8 cellular contexts compared by ENCODE assay signal in genomic region chr19:53333466-53334449, GRCh38. TPM values are rescaled to one million over a fixed set of nuclear protein-coding genes. Genes with fewer than 3 reads are reported as not detected.
DNase-seq lines count a peak whose midpoint lies in the region; ATAC-seq and TF ChIP-seq lines count a peak whose summit lies in the region.

ZNF845 (plus strand) TSS chr19:53333749; CDS start chr19:53341308, 7,559 bp downstream.

- CTCF ChIA-PET in HEK293T (lab: Yijun Ruan, JAX) = no interaction called here

- TF ChIP-seq EP300 in ovary (IDR thresholded peaks at IDR 0.05) = no peak

- H3K36me3 ChIP-seq in ovary = no peaks in the 10 kb centered on the region
- no peaks in the 10 kb centered on the region for H3K36me3 ChIP-seq in thyroid gland

- H3K27ac ChIP-seq in ovary = peak within 1 kb of the TSS in 1 of 2 donors; percentile 68
- H3K27ac ChIP-seq in thyroid gland = peak within 1 kb of the TSS in 1 of 3 donors; percentile 56

- WGBS in ovary, 3 donors = 0 to 1% (median 0%) methylated on average over 61 of the region's 61 CpGs
- 0 to 1% methylated on average over 36 to 38 of the region's 61 CpGs for WGBS in thyroid gland, 2 donors

- TF ChIP-seq POLR2A in ovary (IDR thresholded peaks at IDR 0.05) = no peak
- peak in 1 of 2 donors; percentile 60 for TF ChIP-seq POLR2A in thyroid gland (IDR thresholded peaks at IDR 0.05)

- H3K4me1 ChIP-seq in ovary (ENCODE audit: insufficient read depth) (peaks cover 3% of the 10 kb centered on the region), thyroid gland (peaks cover 0 to 6% of the 10 kb centered on the region in 2 donors)

- no peaks in the 10 kb centered on the region for H3K9me3 ChIP-seq in ovary
- H3K9me3 ChIP-seq in thyroid gland = no peaks in the 10 kb centered on the region

- H3K4me3 ChIP-seq in ovary (peak within 1 kb of the TSS; percentile 78), thyroid gland (replicated peaks in 1 of 3) (peak within 1 kb of the TSS in 2 of 3 donors; percentile 36 to 66)

- POLR2A ChIA-PET in HEK293T (lab: Yijun Ruan, JAX) = no interaction called here

- peak within 1 kb of the TSS; percentile 92 to 95 for H3K27ac Mint-ChIP-seq in activated naive CD4-positive, alpha-beta T cell treated with anti-CD3 and anti-CD28 coated beads, Interleukin-2, amount 50 U/mL, for 72 hours

- TF ChIP-seq CTCF in ovary (IDR thresholded peaks at IDR 0.05) (no peak), thyroid gland (IDR thresholded peaks at IDR 0.05) (no peak)

- H3K27me3 ChIP-seq in ovary (no peaks in the 10 kb centered on the region), thyroid gland (no peaks in the 10 kb centered on the region)

- H3K9me3 Mint-ChIP-seq in activated naive CD4-positive, alpha-beta T cell treated with anti-CD3 and anti-CD28 coated beads, Interleukin-2, amount 50 U/mL, for 72 hours = peaks cover 13 to 27% of the 10 kb centered on the region in 2 donors

- H3K36me3 Mint-ChIP-seq in activated naive CD4-positive, alpha-beta T cell treated with anti-CD3 and anti-CD28 coated beads, Interleukin-2, amount 50 U/mL, for 72 hours = peaks cover 41 to 66% of the 10 kb centered on the region in 2 donors

- peak; percentile 82 for DNase-seq in GM04504 (ENCODE audit: low read depth)
- DNase-seq in HEK293T (ENCODE audit: extremely low spot score) = peak; percentile 82
- DNase-seq in NAMALWA (ENCODE audit: low spot score) = peak; percentile 92
- DNase-seq in activated naive CD4-positive, alpha-beta T cell treated with anti-CD3 and anti-CD28 coated beads, Interleukin-2, amount 50 U/mL, for 72 hours (ENCODE audit: low spot score in 2 of 2) = peak; percentile 96 to 98
- peak; percentile 90 to 97 (median 95) for DNase-seq in head of caudate nucleus
- DNase-seq in ovary = peak; percentile 92 to 98 (median 97)
- DNase-seq in thyroid gland = peak; percentile 94 to 95

- intact Hi-C loops in head of caudate nucleus (cut with DNase I) = no loop called here
- intact Hi-C loops in ovary (cut with DNase I) = no loop called here
- intact Hi-C loops in thyroid gland (cut with DNase I) = no loop called here

- peak; percentile 99 for ATAC-seq in SK-N-SH treated with all-trans-retinoic acid at 6 μM for 48 hours
- peak; percentile 98 to 100 for ATAC-seq in activated naive CD4-positive, alpha-beta T cell treated with anti-CD3 and anti-CD28 coated beads, Interleukin-2, amount 50 U/mL, for 72 hours

TF ChIP-seq in HEK293T, 16 proteins besides CTCF, POLR2A, EP300 and RAD21:
- TF ChIP-seq ZNF384 (IDR thresholded peaks at IDR 0.05) (no peak), L3MBTL2 (conservative IDR thresholded peaks at IDR 0.05) (peak; percentile 62), TARDBP (IDR thresholded peaks at IDR 0.05) (no peak), ELF4 (IDR thresholded peaks at IDR 0.05) (peak; percentile 73)

TF ChIP-seq in SK-N-SH treated with all-trans-retinoic acid at 6 μM for 48 hours, 23 proteins besides CTCF, POLR2A, EP300 and RAD21:
- TF ChIP-seq ESRRG (CRISPR knock-in tag; IDR thresholded peaks at IDR 0.05) (no peak), OSR1 (CRISPR knock-in tag; IDR thresholded peaks at IDR 0.05) (no peak)

RNA-seq across cellular contexts. Expression of gene ZNF845, which starts in this region (rescaled TPM):
- 1 to 10 TPM; 4.7 to 6.2 TPM for total RNA-seq in activated naive CD4-positive, alpha-beta T cell treated with anti-CD3 and anti-CD28 coated beads, Interleukin-2, amount 50 U/mL, for 72 hours
- 1 to 10 TPM; 3.1 to 8.2 (median 7.3) TPM for total RNA-seq in ovary
- polyA plus RNA-seq in ovary = 1 to 10 TPM; 3.3 to 3.8 TPM
- 10 to 100 TPM in 1 of 4 donors, 1 to 10 TPM in 3; 6.2 to 10.5 (median 8.8) TPM for total RNA-seq in thyroid gland
